Comparison of ENCODE assay signal across 9 cellular contexts in genomic region chr4:73676881-73677323, GRCh38. TPM values are rescaled to one million over a fixed set of nuclear protein-coding genes. Genes with fewer than 3 reads are reported as not detected.
A peak's percentile ranks its signal among the peaks of the same experiment; 100 is the strongest.
DNase-seq lines count a peak whose midpoint lies in the region; ATAC-seq and TF ChIP-seq lines count a peak whose summit lies in the region.
"Had no signal": no experiment of that assay in that cellular context is flagged by ENCODE, and none has a peak within 500 bp of the region (broad histone marks: within the 10 kb centered on the region; RNA-seq: fewer than 3 reads in every experiment).

No MANE protein-coding gene starts in this region.

- POLR2A ChIA-PET in RWPE1 (lab: Yijun Ruan, JAX; ENCODE audit: low non-redundant PET): no interaction called here

- intact Hi-C loops in dorsolateral prefrontal cortex (cut with DNase I): no loop called here
- intact Hi-C loops in transverse colon (cut with DNase I; ENCODE audit: low total_unique reads): no loop called here

- no peaks in the 10 kb centered on the region for H3K4me1 ChIP-seq in endodermal cell (ENCODE audit: control insufficient read depth, insufficient read depth, low read length)
- no peaks in the 10 kb centered on the region for H3K4me1 ChIP-seq in transverse colon

- no peak overlapping the region for H3K4me3 ChIP-seq in endodermal cell (ENCODE audit: low read length)
- no peak overlapping the region for H3K4me3 ChIP-seq in dorsolateral prefrontal cortex
- no peak overlapping the region for H3K4me3 ChIP-seq in transverse colon

- 77 to 94% methylated on average over 4 to 5 of the region's 5 CpGs for WGBS in endodermal cell (ENCODE audit: insufficient coverage in 1 of 2, insufficient read length in 1 of 2), 2 experiments
- WGBS in transverse colon (ENCODE audit: low coverage in 1 of 2), 2 donors: 30 to 53% methylated on average over 5 of the region's 5 CpGs

- H3K36me3 ChIP-seq in endodermal cell (ENCODE audit: control insufficient read depth, insufficient read depth, low read length) (no peaks in the 10 kb centered on the region), transverse colon (no peaks in the 10 kb centered on the region)

- no peaks in the 10 kb centered on the region for H3K9me3 Mint-ChIP-seq in endodermal cell
- no peaks in the 10 kb centered on the region for H3K9me3 Mint-ChIP-seq in activated CD8-positive, alpha-beta memory T cell treated with anti-CD3 and anti-CD28 coated beads, Interleukin-2, amount 10 ng/mL, durations not matched to agents 7 days and 5 days (ENCODE audit: low read depth)

- peaks cover 2% of the 10 kb centered on the region for H3K27me3 Mint-ChIP-seq in endodermal cell (ENCODE audit: insufficient read depth)
- H3K27me3 Mint-ChIP-seq in activated CD8-positive, alpha-beta memory T cell treated with anti-CD3 and anti-CD28 coated beads, Interleukin-2, amount 10 ng/mL, durations not matched to agents 7 days and 5 days: no peaks in the 10 kb centered on the region

- DNase-seq in RWPE1 (ENCODE audit: low spot score) (peak; percentile 85), myocyte (ENCODE audit: low read depth) (peak; percentile 52), endodermal cell (no peak), dorsolateral prefrontal cortex (no peak), transverse colon (no peak)
- no peak for DNase-seq in activated CD8-positive, alpha-beta memory T cell treated with anti-CD3 and anti-CD28 coated beads, Interleukin-2, amount 10 ng/mL, durations not matched to agents 7 days and 5 days
- DNase-seq: activated CD4-positive, alpha-beta T cell treated with anti-CD3 and anti-CD28 coated beads for 1 hour had no signal

- H3K27me3 ChIP-seq in endodermal cell (ENCODE audit: control insufficient read depth, insufficient read depth, low read length, poor library complexity, severe bottlenecking) (no peaks in the 10 kb centered on the region), dorsolateral prefrontal cortex (no peaks in the 10 kb centered on the region), transverse colon (no peaks in the 10 kb centered on the region)

- TF ChIP-seq POLR2A in transverse colon (IDR thresholded peaks at IDR 0.05): no peak

- TF ChIP-seq CTCF in RWPE1 (conservative IDR thresholded peaks at IDR 0.05; ENCODE audit: low read depth) (no peak), endodermal cell (conservative IDR thresholded peaks at IDR 0.05) (no peak), dorsolateral prefrontal cortex (IDR thresholded peaks at IDR 0.05 in 54 of 56, conservative IDR thresholded peaks at IDR 0.05 in 2 of 56; ENCODE audit: low read depth in 1 of 56, partially characterized antibody in 56 of 56) (no peak), transverse colon (IDR thresholded peaks at IDR 0.05) (no peak)

- no peak overlapping the region for H3K9ac ChIP-seq in endodermal cell (ENCODE audit: extremely low read depth, low read length, poor library complexity, severe bottlenecking)

- no peaks in the 10 kb centered on the region for H3K9me3 ChIP-seq in endodermal cell (ENCODE audit: control insufficient read depth, low read length)
- no peaks in the 10 kb centered on the region for H3K9me3 ChIP-seq in transverse colon

- peak; percentile 44 for ATAC-seq in GM19351 (IDR thresholded peaks at IDR 0.05; ENCODE audit: unreplicated experiment)
- peak; percentile 87 for ATAC-seq in HG03175 (IDR thresholded peaks at IDR 0.05; ENCODE audit: unreplicated experiment)
- no peak for ATAC-seq in activated CD8-positive, alpha-beta memory T cell treated with anti-CD3 and anti-CD28 coated beads, Interleukin-2, amount 10 ng/mL, durations not matched to agents 7 days and 5 days

- no peaks in the 10 kb centered on the region for H3K4me1 Mint-ChIP-seq in endodermal cell
- H3K4me1 Mint-ChIP-seq in activated CD8-positive, alpha-beta memory T cell treated with anti-CD3 and anti-CD28 coated beads, Interleukin-2, amount 10 ng/mL, durations not matched to agents 7 days and 5 days: no peaks in the 10 kb centered on the region

- CTCF ChIA-PET in RWPE1 (lab: Yijun Ruan, JAX): interaction anchor here (0.6 to 1.8 kb wide), 3 partner anchors 8 to 187 kb away, joined by 4 read pairs; no protein-coding TSS in a partner anchor
- CTCF ChIA-PET in activated CD8-positive, alpha-beta memory T cell treated with anti-CD3 and anti-CD28 coated beads, Interleukin-2, amount 10 ng/mL, durations not matched to agents 7 days and 5 days (lab: Charles Lee): no interaction called here

- H3K4me3 Mint-ChIP-seq in endodermal cell: no peak overlapping the region
- H3K4me3 Mint-ChIP-seq in activated CD8-positive, alpha-beta memory T cell treated with anti-CD3 and anti-CD28 coated beads, Interleukin-2, amount 10 ng/mL, durations not matched to agents 7 days and 5 days: no peak overlapping the region

- in situ Hi-C loops in transverse colon (cut with MboI; ENCODE audit: low pct_ligation_motif_present in 1 of 4, low pct_unique_long_range_greater_than_20kb in 1 of 4, low sequenced_read_pairs in 3 of 4): no loop called here

- no peaks in the 10 kb centered on the region for H3K36me3 Mint-ChIP-seq in endodermal cell (ENCODE audit: low read depth)
- H3K36me3 Mint-ChIP-seq in activated CD8-positive, alpha-beta memory T cell treated with anti-CD3 and anti-CD28 coated beads, Interleukin-2, amount 10 ng/mL, durations not matched to agents 7 days and 5 days: no peaks in the 10 kb centered on the region

- no peak overlapping the region for H3K27ac Mint-ChIP-seq in endodermal cell
- no peak overlapping the region for H3K27ac Mint-ChIP-seq in activated CD8-positive, alpha-beta memory T cell treated with anti-CD3 and anti-CD28 coated beads, Interleukin-2, amount 10 ng/mL, durations not matched to agents 7 days and 5 days

- no peak for TF ChIP-seq EP300 in transverse colon (IDR thresholded peaks at IDR 0.05; ENCODE audit: low read depth)

- H3K27ac ChIP-seq in RWPE1 (no peak overlapping the region), endodermal cell (ENCODE audit: low read depth, low read length) (no peak overlapping the region), dorsolateral prefrontal cortex (no peak overlapping the region), transverse colon (no peak overlapping the region)

RNA-seq across cellular contexts. Expression of gene RASSF6, which starts 56.7 kb away (rescaled TPM):
- total RNA-seq in myocyte (not detected in 2 replicates), endodermal cell (1 to 10 TPM; 1.2 to 3.9 TPM), dorsolateral prefrontal cortex (under 1 TPM in 22 of 120 experiments, not detected in 98; 0.06 to 0.72 (median 0.13) TPM), transverse colon (10 to 100 TPM; 30.7 to 49.4 (median 41.1) TPM)
- polyA plus RNA-seq in myocyte (2012): not detected
- polyA plus RNA-seq in endodermal cell (2013, experiment 1 of 2): 0.89 TPM
- 0.66 TPM for polyA plus RNA-seq in endodermal cell (2013, experiment 2 of 2)
- total RNA-seq in activated CD8-positive, alpha-beta memory T cell treated with anti-CD3 and anti-CD28 coated beads, Interleukin-2, amount 10 ng/mL, durations not matched to agents 7 days and 5 days: not detected

Comparison
In these comparisons a context has a peak if more than half of its experiments do, and no peak if none do; other contexts are left out.
1. DNase-seq: peak in RWPE1 (single experiment) and myocyte (single experiment); none in endodermal cell (single experiment), dorsolateral prefrontal cortex (0 of 10), activated CD8-positive, alpha-beta memory T cell treated with anti-CD3 and anti-CD28 coated beads, Interleukin-2, amount 10 ng/mL, durations not matched to agents 7 days and 5 days (single experiment) and transverse colon (single experiment).
2. RNA of gene RASSF6, which starts 56.7 kb away (total RNA-seq): 30.7 to 49.4 TPM in transverse colon; 1.2 to 3.9 TPM in endodermal cell, 0.06 to 0.72 TPM in dorsolateral prefrontal cortex, not detected in myocyte and not detected in activated CD8-positive, alpha-beta memory T cell treated with anti-CD3 and anti-CD28 coated beads, Interleukin-2, amount 10 ng/mL, durations not matched to agents 7 days and 5 days; every median in the first group is over 4 times any median in the second.